Comparison of ENCODE assay signal across 8 cellular contexts in genomic region chr3:76107935-76108570, GRCh38.
DNase-seq lines count a peak whose midpoint lies in the region; ATAC-seq, FAIRE-seq and TF ChIP-seq lines count a peak whose summit lies in the region.

No MANE protein-coding gene starts in this region.

- H3K27ac ChIP-seq in H9 (ENCODE audit: insufficient read length, low read depth, low read length), result no peak overlapping the region
- no peak overlapping the region for H3K27ac ChIP-seq in PC-9
- H3K27ac ChIP-seq in esophagus squamous epithelium, result no peak overlapping the region

- TF ChIP-seq POLR2A in esophagus squamous epithelium (IDR thresholded peaks at IDR 0.05), result no peak

- H3K14ac ChIP-seq in H9 (ENCODE audit: insufficient read depth, low read length), result no peak overlapping the region

- H3K36me3 ChIP-seq in Caco-2 (ENCODE audit: control insufficient read depth, insufficient read depth, low read length) (no peaks in the 10 kb centered on the region), PC-9 (ENCODE audit: low read depth) (no peaks in the 10 kb centered on the region), esophagus squamous epithelium (no peaks in the 10 kb centered on the region)

- H4K5ac ChIP-seq in H9 (ENCODE audit: insufficient read length, low read depth, low read length), result no peak overlapping the region

- H2BK20ac ChIP-seq in H9 (ENCODE audit: low read depth, low read length, poor library complexity, severe bottlenecking), result no peak overlapping the region

- no peak overlapping the region for H4K8ac ChIP-seq in H9 (replicated peaks; ENCODE audit: insufficient read length, low read depth, low read length)

- no peak overlapping the region for H2BK15ac ChIP-seq in H9 (ENCODE audit: low read depth, low read length)

- POLR2A ChIA-PET in Caco-2 (lab: Charles Lee), result no interaction called here
- POLR2A ChIA-PET in PC-9 (lab: Charles Lee; ENCODE audit: unreplicated experiment), result no interaction called here

- H3K27ac Mint-ChIP-seq in Caco-2 (ENCODE audit: unreplicated experiment) (no peak overlapping the region), H9 (no peak overlapping the region)

- H3K56ac ChIP-seq in H9 (ENCODE audit: insufficient read length, low read depth, low read length), result no peak overlapping the region

- H3K27me3 ChIP-seq in Caco-2 (replicated peaks; ENCODE audit: control insufficient read depth, insufficient read depth, low read length) (no peaks in the 10 kb centered on the region), H9 (ENCODE audit: insufficient read depth, low read length) (no peaks in the 10 kb centered on the region), PC-9 (ENCODE audit: insufficient read depth, low read depth) (no peaks in the 10 kb centered on the region), esophagus squamous epithelium (no peaks in the 10 kb centered on the region)

- no peaks in the 10 kb centered on the region for H3K9me2 ChIP-seq in PC-9 (ENCODE audit: insufficient read depth)

- H3K4me1 ChIP-seq in Caco-2 (no peaks in the 10 kb centered on the region), H9 (ENCODE audit: insufficient read depth, low read length) (no peaks in the 10 kb centered on the region; the same call in 1 of the 2 replicates), PC-9 (replicated peaks; ENCODE audit: insufficient read depth) (no peaks in the 10 kb centered on the region), esophagus squamous epithelium (no peaks in the 10 kb centered on the region)

- no peaks in the 10 kb centered on the region for H3K23me2 ChIP-seq in H9 (ENCODE audit: insufficient read length, low read depth, low read length, poor library complexity, severe bottlenecking)

- H3K4ac ChIP-seq in H9 (ENCODE audit: low read depth, low read length), result no peak overlapping the region

- no TSS peak for BruUV-seq in Caco-2 (replicated peaks; lab: Mats Ljungman, UMichigan)
- BruUV-seq in PC-9 (replicated peaks; lab: Mats Ljungman, UMichigan), result no TSS peak

- H3K4me3 ChIP-seq in Caco-2 (ENCODE audit: low read depth, low read length) (no peak overlapping the region), PC-9 (no peak overlapping the region), esophagus squamous epithelium (no peak overlapping the region)

- no peak overlapping the region for H3K4me2 ChIP-seq in H9 (ENCODE audit: insufficient read depth, insufficient read length, low read length)
- H3K4me2 ChIP-seq in PC-9, result no peak overlapping the region

- no peaks in the 10 kb centered on the region for H3K36me3 Mint-ChIP-seq in Caco-2 (ENCODE audit: insufficient read depth, unreplicated experiment)
- H3K36me3 Mint-ChIP-seq in H9 (ENCODE audit: insufficient read depth in 1 of 3, low read depth in 3 of 3), result no peaks in the 10 kb centered on the region; a peak in 1 of 7 replicates

- H3F3A ChIP-seq in PC-9 (ENCODE audit: insufficient read depth, low read depth), result no peaks in the 10 kb centered on the region

- no peaks in the 10 kb centered on the region for H3K9me3 Mint-ChIP-seq in Caco-2 (ENCODE audit: unreplicated experiment)
- H3K9me3 Mint-ChIP-seq in H9, result no peaks in the 10 kb centered on the region

- WGBS in H9 (ENCODE audit: extremely low coverage, insufficient read length, low lambda C conversion rate), result no CpG with 5 or more reads among the region's 5 CpGs
- 1 to 5% methylated on average over 5 of the region's 5 CpGs for WGBS in esophagus squamous epithelium, 2 donors

- H3K9me3 ChIP-seq in Caco-2 (no peaks in the 10 kb centered on the region), H9 (ENCODE audit: control insufficient read depth, low read depth, low read length) (no peaks in the 10 kb centered on the region), PC-9 (ENCODE audit: insufficient read depth, low read depth) (no peaks in the 10 kb centered on the region), esophagus squamous epithelium (no peaks in the 10 kb centered on the region)

- FAIRE-seq in GM19239 (lab: Jason Lieb, UNC), result no peak

- H3K18ac ChIP-seq in H9 (ENCODE audit: insufficient read length, low read depth, low read length), result no peak overlapping the region

- H3T11ph ChIP-seq in H9 (ENCODE audit: low read length), result no peak overlapping the region

- no peaks in the 10 kb centered on the region for H3K4me1 Mint-ChIP-seq in Caco-2 (ENCODE audit: low read depth, unreplicated experiment)
- peaks cover 3 to 10% of the 10 kb centered on the region in 2 experiments; a peak in 2 of 4 replicates for H3K4me1 Mint-ChIP-seq in H9

- H4K91ac ChIP-seq in H9 (ENCODE audit: insufficient read length, low read depth, low read length), result no peak overlapping the region

- no peaks in the 10 kb centered on the region for H3K79me1 ChIP-seq in H9 (ENCODE audit: insufficient read depth, low read depth, low read length, poor library complexity, severe bottlenecking)

- H3K79me2 ChIP-seq in H9 (ENCODE audit: insufficient read depth, low read length) (no peaks in the 10 kb centered on the region; the same call in 1 of the 2 replicates), PC-9 (ENCODE audit: low read depth) (no peaks in the 10 kb centered on the region)

- no peak overlapping the region for H2AK5ac ChIP-seq in H9 (ENCODE audit: insufficient read length, low read length)

- H3K23ac ChIP-seq in H9 (ENCODE audit: insufficient read length, low read depth, low read length), result no peak overlapping the region

- TF ChIP-seq CTCF in Caco-2 (IDR thresholded peaks at IDR 0.05; ENCODE audit: insufficient read depth in 1 of 2, low read depth in 1 of 2, low read length in 1 of 2, severe bottlenecking in 1 of 2, unreplicated experiment in 1 of 2) (peak; percentile 47 to 63), H9 (conservative IDR thresholded peaks at IDR 0.05) (peak; percentile 95), PC-9 (conservative IDR thresholded peaks at IDR 0.05) (peak; percentile 73), esophagus squamous epithelium (IDR thresholded peaks at IDR 0.05) (peak; percentile 25 to 72 (median 52))

- peak in 1 of 2 experiments; percentile 21 for DNase-seq in Caco-2
- no peak for DNase-seq in H9
- DNase-seq in PC-9, result no peak
- no peak for DNase-seq in esophagus squamous epithelium (lab: John Stamatoyannopoulos, UW)
- DNase-seq in putamen (ENCODE audit: low spot score), result peak; percentile 14
- no peak for DNase-seq in GM19239 (ENCODE audit: insufficient read length, low spot score)

- no peak overlapping the region for H3K4me3 Mint-ChIP-seq in Caco-2 (ENCODE audit: unreplicated experiment)
- no peak overlapping the region for H3K4me3 Mint-ChIP-seq in H9

- H2BK120ac ChIP-seq in H9 (ENCODE audit: low read depth, low read length, poor library complexity, severe bottlenecking), result no peak overlapping the region

- ATAC-seq in GM21786 (IDR thresholded peaks at IDR 0.05; ENCODE audit: unreplicated experiment) (no peak), GM21526 (IDR thresholded peaks at IDR 0.05; ENCODE audit: low FRiP score, unreplicated experiment) (no peak)

- H3K27me3 Mint-ChIP-seq in Caco-2 (ENCODE audit: insufficient read depth, unreplicated experiment), result no peaks in the 10 kb centered on the region
- no peaks in the 10 kb centered on the region for H3K27me3 Mint-ChIP-seq in H9 (ENCODE audit: low read depth)

- H2AFZ ChIP-seq in H9 (ENCODE audit: low read length) (no peak overlapping the region), PC-9 (no peak overlapping the region)

- no peak overlapping the region for H2BK12ac ChIP-seq in H9 (ENCODE audit: insufficient read length, low read depth, low read length)

- intact Hi-C loops in Caco-2 (cut with micrococcal nuclease; ENCODE audit: unreplicated experiment), result loop anchor here (1.0 to 2.0 kb wide), 2 partner anchors 84 to 289 kb away; no protein-coding TSS in a partner anchor
- intact Hi-C loops in PC-9 (cut with micrococcal nuclease; ENCODE audit: unreplicated experiment), result no loop called here
- intact Hi-C loops in esophagus squamous epithelium (cut with DNase I), result no loop called here

- H3K9ac ChIP-seq in H9 (ENCODE audit: extremely low read depth, insufficient read length, low read length), result no peak overlapping the region

- no peaks in the 10 kb centered on the region for H4K20me1 ChIP-seq in H9 (ENCODE audit: control insufficient read depth, insufficient read depth, insufficient read length)
- no peaks in the 10 kb centered on the region for H4K20me1 ChIP-seq in PC-9 (ENCODE audit: insufficient read depth)

- H2BK5ac ChIP-seq in H9 (ENCODE audit: insufficient read length, low read length), result no peak overlapping the region

- CTCF ChIA-PET in Caco-2 (lab: Charles Lee), result no interaction called here
- CTCF ChIA-PET in PC-9 (lab: Charles Lee), result interaction anchor here (0.6 kb wide), 1 partner anchor 84 kb away, joined by 3 read pairs; no protein-coding TSS in a partner anchor
